In the genomic region with DNA sequence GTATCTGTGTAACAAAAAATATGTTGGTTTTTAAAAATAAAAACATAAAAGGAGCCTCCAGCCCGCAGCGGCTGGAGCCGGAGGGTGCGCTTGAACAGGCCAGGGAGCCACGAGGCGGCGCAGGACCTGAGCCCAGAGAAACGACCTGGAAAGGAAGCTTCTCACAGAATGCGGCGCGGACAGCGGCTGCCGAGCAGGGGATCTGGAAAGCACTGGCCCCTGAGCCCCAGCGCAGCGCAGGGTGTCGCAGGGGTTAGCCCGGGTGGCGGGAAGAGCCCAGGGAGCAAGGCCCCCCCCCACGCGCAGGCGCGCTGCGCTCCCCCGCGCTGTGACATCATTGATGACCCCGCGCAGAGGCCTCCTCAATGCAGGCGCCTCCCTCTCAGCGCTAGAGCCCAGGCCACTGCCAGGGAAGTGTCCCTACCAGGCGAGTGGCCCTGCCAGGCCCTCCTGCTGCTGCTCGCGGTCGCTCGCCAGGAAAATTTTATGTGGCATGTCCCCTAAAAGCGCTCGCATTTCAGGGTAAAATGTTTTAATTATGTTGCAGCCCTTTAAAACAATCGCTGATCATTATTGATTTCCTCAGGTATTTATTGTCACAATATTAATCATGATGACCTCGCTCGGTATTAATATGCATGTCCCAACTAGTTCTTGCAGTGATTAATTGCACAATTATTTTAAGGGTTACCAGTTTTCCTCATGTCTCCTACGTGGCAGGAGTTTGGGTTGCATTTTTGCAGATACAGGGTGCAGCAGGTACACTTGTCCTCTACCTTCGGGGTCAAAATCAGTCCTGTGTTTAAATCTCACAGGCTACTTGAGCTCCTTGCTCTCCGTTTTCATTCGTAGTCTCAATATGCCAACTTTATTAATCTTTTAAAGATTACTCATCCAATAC, we compare ENCODE assay signal across 8 cellular contexts.
DNase-seq lines count a peak whose midpoint lies in the region; FAIRE-seq lines count a peak whose summit lies in the region.

No MANE protein-coding gene starts in this region.

- H3K79me2 ChIP-seq in GM23248 (ENCODE audit: insufficient read depth), result no peaks in the 10 kb centered on the region

- DNase-seq in DMS53 treated with DMSO at 0.1 percent for 48 hours (lab: John Stamatoyannopoulos, UW; ENCODE audit: unreplicated experiment) (peak; percentile 85), GM23248 (peak; percentile 87), MV-4-11 (lab: John Stamatoyannopoulos, UW) (peak; percentile 76), T-helper 9 cell (peak; percentile 53), astrocyte of the hippocampus (ENCODE audit: low read depth, low spot score) (peak; percentile 90), hepatic stellate cell (ENCODE audit: low spot score) (peak; percentile 90), urothelium cell line (ENCODE audit: low spot score) (peak; percentile 70)

- H3K4me1 ChIP-seq in GM23248 (ENCODE audit: insufficient read depth) (peaks cover 5% of the 10 kb centered on the region; the same call in 1 of the 2 replicates), rectal smooth muscle tissue (ENCODE audit: control insufficient read depth, insufficient read depth, low read length) (peaks cover 11% of the 10 kb centered on the region)

- H3K27me3 ChIP-seq in GM23248 (replicated peaks; ENCODE audit: insufficient read depth), result 0 out of 2 replicates have a peak, but pooled peaks cover 3% of the 10 kb centered on the region
- H3K27me3 ChIP-seq in rectal smooth muscle tissue (ENCODE audit: control insufficient read depth, insufficient read depth, low read length), result no peaks in the 10 kb centered on the region

- 8 to 9% methylated on average over 29 to 37 of the region's 43 CpGs for WGBS in GM23248 (ENCODE audit: low coverage in 1 of 2, low lambda C conversion rate in 2 of 2, missing lambda C conversion rate in 2 of 2), 2 experiments

- H3K27ac ChIP-seq in GM23248 (peak overlapping the region; percentile 45), rectal smooth muscle tissue (ENCODE audit: low read depth, low read length) (peak overlapping the region; percentile 94)

- H3K4me2 ChIP-seq in GM23248 (ENCODE audit: unreplicated experiment), result peak overlapping the region; percentile 80

- H3K36me3 ChIP-seq in GM23248 (ENCODE audit: low read depth) (no peaks in the 10 kb centered on the region), rectal smooth muscle tissue (ENCODE audit: control insufficient read depth, insufficient read depth, low read length) (no peaks in the 10 kb centered on the region)

- no peaks in the 10 kb centered on the region for H3K9me3 ChIP-seq in GM23248 (ENCODE audit: low read depth)

- FAIRE-seq in urothelium cell line (lab: Jason Lieb, UNC), result no peak

- no peaks in the 10 kb centered on the region for H4K20me1 ChIP-seq in GM23248 (ENCODE audit: insufficient read depth)

- H3F3A ChIP-seq in GM23248 (ENCODE audit: insufficient read depth), result no peaks in the 10 kb centered on the region

- H3K4me3 ChIP-seq in GM23248 (peak overlapping the region; percentile 70), rectal smooth muscle tissue (ENCODE audit: low read length) (peak overlapping the region; percentile 69)

- peak overlapping the region; percentile 95 for H2AFZ ChIP-seq in GM23248

- no peaks in the 10 kb centered on the region for H3K9me2 ChIP-seq in GM23248 (ENCODE audit: insufficient read depth)

- H3K9ac ChIP-seq in GM23248, result peak overlapping the region; percentile 70
- H3K9ac ChIP-seq in rectal smooth muscle tissue (ENCODE audit: low read length), result peak overlapping the region; percentile 59

- in situ Hi-C loops in GM23248 (cut with MboI), result no loop called here

Comparison
In these comparisons a context has a peak if more than half of its experiments do, and no peak if none do; other contexts are left out.
1. Peak in every context shown above with its lines: DNase-seq, H3K4me3 ChIP-seq and H3K27ac ChIP-seq.